Comparison of ENCODE assay signal across 22 cellular contexts in the genomic region with DNA sequence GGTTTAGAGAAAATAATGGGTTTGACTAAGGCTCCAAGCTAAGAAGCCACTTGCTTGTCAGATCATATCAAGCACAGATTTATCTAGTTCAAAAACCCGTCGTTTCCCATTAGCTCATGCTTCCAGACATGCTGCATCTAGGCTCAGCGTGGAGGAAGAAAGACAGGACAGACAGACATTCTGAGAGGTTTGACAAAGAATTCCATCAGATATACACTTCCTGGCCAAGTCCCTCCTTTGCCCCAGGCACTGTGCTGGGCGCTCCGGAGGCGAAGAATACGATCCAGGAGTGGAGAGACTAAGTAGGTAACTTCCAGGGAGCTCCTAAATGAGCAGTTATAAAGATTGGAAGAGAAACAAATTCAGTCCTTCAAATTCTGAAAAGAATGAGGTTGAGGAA.
"Had no signal": no experiment of that assay in that cellular context is flagged by ENCODE, and none has a peak within 500 bp of the region (broad histone marks: within the 10 kb centered on the region; RNA-seq: fewer than 3 reads in every experiment).

No MANE protein-coding gene starts in this region.

- H3K4me3 ChIP-seq: ascending aorta, body of pancreas, SK-N-MC had no signal

- DNase-seq: activated B cell treated with CpG ODN at 0.5 μM for 24 hours; activated CD4-positive, alpha-beta T cell treated with anti-CD3 and anti-CD28 coated beads for 1 hour; activated CD4-positive, alpha-beta T cell treated with anti-CD3 and anti-CD28 coated beads, Interleukin-2, amount 10 ng/mL, durations not matched to agents 24 days and 14 days; activated CD4-positive, alpha-beta T cell treated with anti-CD3 and anti-CD28 coated beads, Interleukin-2, amount 50 U/mL, for 48 hours; activated CD8-positive, alpha-beta memory T cell treated with anti-CD3 and anti-CD28 coated beads, Interleukin-2, amount 10 ng/mL, durations not matched to agents 7 days and 5 days; activated effector memory CD4-positive, alpha-beta T cell treated with Interleukin-2 at 50 U/mL for 16 hours; activated naive CD4-positive, alpha-beta T cell; activated T-cell treated with anti-CD3 and anti-CD28 coated beads, Interleukin-2, amount 50 U/mL, for 24 hours; body of pancreas; Kasumi-1; KBM-7; NCI-H1048; NCI-H1930; NCI-H2171; NCI-H2227 treated with DMSO at 0.1 percent for 48 hours; NCI-H446 treated with DMSO at 0.1 percent for 48 hours; NCI-H524 treated with DMSO at 0.1 percent for 48 hours; NCI-H774; SW 1271 had no signal

- ATAC-seq: activated CD8-positive, alpha-beta memory T cell treated with anti-CD3 and anti-CD28 coated beads, Interleukin-2, amount 10 ng/mL, durations not matched to agents 7 days and 5 days; body of pancreas; Right ventricle myocardium inferior had no signal

- H3K27me3 ChIP-seq: ascending aorta, body of pancreas had no signal

- H3K27ac ChIP-seq: ascending aorta, SK-N-MC had no signal

- H3K9me3 ChIP-seq: ascending aorta, body of pancreas had no signal

- H3K36me3 ChIP-seq: ascending aorta had no signal
